ENCODE assay signal across 1 cellular context in genomic region chr1:28505406-28506187, GRCh38.
TF ChIP-seq lines count a peak whose summit lies in the region.

A gene with protein sequence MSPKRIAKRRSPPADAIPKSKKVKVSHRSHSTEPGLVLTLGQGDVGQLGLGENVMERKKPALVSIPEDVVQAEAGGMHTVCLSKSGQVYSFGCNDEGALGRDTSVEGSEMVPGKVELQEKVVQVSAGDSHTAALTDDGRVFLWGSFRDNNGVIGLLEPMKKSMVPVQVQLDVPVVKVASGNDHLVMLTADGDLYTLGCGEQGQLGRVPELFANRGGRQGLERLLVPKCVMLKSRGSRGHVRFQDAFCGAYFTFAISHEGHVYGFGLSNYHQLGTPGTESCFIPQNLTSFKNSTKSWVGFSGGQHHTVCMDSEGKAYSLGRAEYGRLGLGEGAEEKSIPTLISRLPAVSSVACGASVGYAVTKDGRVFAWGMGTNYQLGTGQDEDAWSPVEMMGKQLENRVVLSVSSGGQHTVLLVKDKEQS (plus strand): TSS chr1:28506043. CDS start chr1:28529867, 23,824 bp downstream.

TF ChIP-seq in K562, 482 proteins besides CTCF, POLR2A, EP300 and RAD21 (continued from another document and continues in another):
- TF ChIP-seq, protein P1, sequence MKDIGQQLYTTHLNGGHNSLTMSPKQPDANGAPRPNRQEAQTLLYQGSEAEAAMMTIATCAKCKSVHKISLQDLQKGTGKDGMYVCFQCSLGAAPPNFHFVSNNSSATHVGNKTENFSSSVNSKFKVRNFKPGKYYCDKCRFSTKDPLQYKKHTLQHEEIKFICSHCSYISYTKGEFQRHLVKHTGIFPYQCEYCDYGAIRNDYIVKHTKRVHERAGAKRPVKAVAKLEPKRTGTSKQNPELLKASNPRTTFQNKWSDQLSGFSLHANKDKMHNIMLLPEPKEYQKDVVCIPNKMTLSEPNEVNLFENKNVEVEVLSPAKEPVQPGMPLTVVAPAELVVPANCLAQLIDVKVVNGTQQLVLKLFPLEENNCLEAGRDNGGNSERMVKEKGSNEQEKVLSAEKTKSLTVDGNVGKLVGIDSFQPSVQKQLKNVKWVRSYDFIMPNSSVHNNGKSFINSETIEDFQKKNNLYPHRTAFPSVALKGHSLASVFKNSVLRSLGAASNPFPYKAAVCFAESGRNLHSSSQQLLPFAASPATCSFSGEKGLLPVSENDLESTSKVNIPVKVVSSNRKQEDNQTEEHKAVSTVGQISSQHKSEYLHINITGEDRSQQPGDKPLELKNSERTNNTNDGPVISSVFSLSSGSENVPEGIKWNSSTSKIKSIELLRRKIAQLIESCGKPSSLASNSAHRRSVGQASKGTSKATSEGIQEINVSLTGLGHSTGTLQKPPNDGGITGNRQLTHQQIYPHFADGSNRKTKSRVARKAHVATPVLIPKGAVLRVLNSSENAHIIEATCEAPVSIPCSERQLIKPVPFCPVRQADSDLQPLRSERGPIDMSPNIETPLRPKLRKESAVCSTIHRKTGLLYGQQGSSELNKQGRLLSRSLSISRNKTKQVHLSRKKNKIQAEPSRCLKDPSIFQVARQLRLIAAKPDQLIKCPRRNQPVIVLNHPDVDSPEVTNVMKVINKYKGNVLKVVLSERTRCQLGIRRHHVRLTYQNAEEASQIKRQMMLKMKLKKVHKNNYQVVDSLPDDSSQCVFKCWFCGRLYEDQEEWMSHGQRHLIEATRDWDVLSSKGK (CRISPR knock-in tag; IDR thresholded peaks at IDR 0.05) = no peak
- TF ChIP-seq ZFP91 (CRISPR knock-in tag; IDR thresholded peaks at IDR 0.05) (no peak), USF1 (CRISPR knock-in tag; IDR thresholded peaks at IDR 0.05) (no peak), SNAPC5 (CRISPR knock-in tag; IDR thresholded peaks at IDR 0.05) (no peak), ETV1 (tag; conservative IDR thresholded peaks at IDR 0.05; ENCODE audit: low read depth) (no peak; the same call in 1 of the 2 replicates), HDAC2 (IDR thresholded peaks at IDR 0.05) (peak; percentile 51), FOS (IDR thresholded peaks at IDR 0.05; ENCODE audit: extremely low read depth, insufficient read length) (no peak), IRF9 (tag; IDR thresholded peaks at IDR 0.05) (no peak), SLC30A9 (CRISPR knock-in tag; IDR thresholded peaks at IDR 0.05) (no peak), TARDBP (IDR thresholded peaks at IDR 0.05) (peak; percentile 79), HEY1 (CRISPR knock-in tag; IDR thresholded peaks at IDR 0.05; ENCODE audit: borderline replicate concordance) (no peak), HNRNPL (IDR thresholded peaks at IDR 0.05; ENCODE audit: low read depth, low read length) (peak; percentile 94), PTTG1 (tag; IDR thresholded peaks at IDR 0.05; ENCODE audit: low read depth) (no peak), NR2F6 (CRISPR knock-in tag; IDR thresholded peaks at IDR 0.05) (peak; percentile 28; the same call in 1 of the 2 replicates), ZNF282 (CRISPR knock-in tag; IDR thresholded peaks at IDR 0.05) (no peak), SETDB1 (IDR thresholded peaks at IDR 0.05; ENCODE audit: low read length) (no peak), PCBP1 (IDR thresholded peaks at IDR 0.05; ENCODE audit: low read depth, low read length, poor library complexity, severe bottlenecking) (no peak), ZBTB34 (CRISPR knock-in tag; IDR thresholded peaks at IDR 0.05) (no peak), E4F1 (CRISPR knock-in tag; IDR thresholded peaks at IDR 0.05; ENCODE audit: borderline replicate concordance) (no peak), BCLAF1 (IDR thresholded peaks at IDR 0.05; ENCODE audit: borderline replicate concordance in 1 of 2, control insufficient read depth in 1 of 2, low read depth in 2 of 2, low read length in 1 of 2) (peak in 1 of 2 experiments; percentile 98; a peak in 2 of 4 replicates), C11orf30 (IDR thresholded peaks at IDR 0.05; ENCODE audit: low read depth) (no peak), ZNF696 (CRISPR knock-in tag; conservative IDR thresholded peaks at IDR 0.05) (no peak), FOXA1 (IDR thresholded peaks at IDR 0.05; ENCODE audit: borderline replicate concordance) (no peak), MIER1 (IDR thresholded peaks at IDR 0.05; ENCODE audit: low read depth) (0 out of 2 replicates have a peak, but pooled peaks have one; percentile 70), POLR3G (IDR thresholded peaks at IDR 0.05; ENCODE audit: extremely low read depth, insufficient read length, insufficient replicate concordance) (no peak), CLOCK (CRISPR knock-in tag; IDR thresholded peaks at IDR 0.05; ENCODE audit: borderline replicate concordance) (no peak), RBM22 (IDR thresholded peaks at IDR 0.05; ENCODE audit: low read depth, low read length, poor library complexity, severe bottlenecking) (no peak), PBX2 (CRISPR knock-in tag; IDR thresholded peaks at IDR 0.05; ENCODE audit: low read depth) (no peak), PBX2 (tag; conservative IDR thresholded peaks at IDR 0.05; ENCODE audit: low read depth) (no peak; the same call in 1 of the 2 replicates), KLF6 (CRISPR knock-in tag; IDR thresholded peaks at IDR 0.05; ENCODE audit: borderline replicate concordance) (no peak), CBFA2T3 (IDR thresholded peaks at IDR 0.05) (no peak; the same call in 1 of the 2 replicates), ZNF780A (CRISPR knock-in tag; IDR thresholded peaks at IDR 0.05) (no peak), HLTF (IDR thresholded peaks at IDR 0.05) (peak; percentile 47; the same call in 1 of the 2 replicates), CREBBP (IDR thresholded peaks at IDR 0.05; ENCODE audit: low read depth, low read length) (no peak)
- TF ChIP-seq, protein P2, sequence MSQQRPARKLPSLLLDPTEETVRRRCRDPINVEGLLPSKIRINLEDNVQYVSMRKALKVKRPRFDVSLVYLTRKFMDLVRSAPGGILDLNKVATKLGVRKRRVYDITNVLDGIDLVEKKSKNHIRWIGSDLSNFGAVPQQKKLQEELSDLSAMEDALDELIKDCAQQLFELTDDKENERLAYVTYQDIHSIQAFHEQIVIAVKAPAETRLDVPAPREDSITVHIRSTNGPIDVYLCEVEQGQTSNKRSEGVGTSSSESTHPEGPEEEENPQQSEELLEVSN (IDR thresholded peaks at IDR 0.05; ENCODE audit: borderline replicate concordance in 1 of 2, extremely low read depth in 1 of 2, insufficient read depth in 1 of 2, insufficient read length in 1 of 2, low read depth in 1 of 2, low read length in 1 of 2, poor library complexity in 1 of 2, severe bottlenecking in 1 of 2) = no peak
